ENCODE assay signal across 1 cellular context in the genomic region with DNA sequence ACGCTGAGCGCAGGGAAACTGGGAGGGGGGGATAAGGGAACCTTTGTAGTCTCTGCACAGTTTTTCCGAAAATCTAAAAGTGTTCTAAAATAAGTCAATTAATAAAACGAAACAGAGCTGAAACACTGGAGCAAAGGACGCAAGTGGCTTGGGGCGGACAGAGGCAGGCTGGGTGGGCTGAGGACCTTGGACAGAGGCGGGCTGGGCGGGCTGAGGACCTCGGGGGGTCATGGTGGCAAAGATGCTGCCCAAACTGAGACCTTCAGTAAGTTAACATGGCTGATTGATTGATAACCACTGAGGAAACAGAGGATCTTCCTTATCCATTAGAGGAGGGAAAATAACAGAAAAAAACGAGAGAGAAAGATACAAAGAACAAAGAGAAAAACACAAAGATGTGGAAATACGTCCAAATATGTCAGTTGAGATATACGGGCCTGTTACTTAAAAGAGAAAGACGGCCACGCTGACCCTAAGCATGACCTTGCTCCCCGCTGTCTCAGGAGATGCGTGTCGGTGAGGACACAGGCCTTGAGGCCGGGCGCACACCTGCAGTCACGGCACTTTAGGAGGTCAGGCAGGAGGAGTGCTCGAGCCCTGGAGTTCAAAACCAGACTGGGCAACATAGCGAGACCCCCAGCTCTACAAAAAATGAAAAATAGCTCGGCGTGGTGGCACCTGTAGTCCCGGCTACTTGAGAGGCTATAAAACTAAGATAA.
TF ChIP-seq lines count a peak whose summit lies in the region.

No MANE protein-coding gene starts in this region.

TF ChIP-seq in HepG2, 621 proteins besides CTCF, POLR2A, EP300 and RAD21 (continued from another document):
- TF ChIP-seq, protein P1, sequence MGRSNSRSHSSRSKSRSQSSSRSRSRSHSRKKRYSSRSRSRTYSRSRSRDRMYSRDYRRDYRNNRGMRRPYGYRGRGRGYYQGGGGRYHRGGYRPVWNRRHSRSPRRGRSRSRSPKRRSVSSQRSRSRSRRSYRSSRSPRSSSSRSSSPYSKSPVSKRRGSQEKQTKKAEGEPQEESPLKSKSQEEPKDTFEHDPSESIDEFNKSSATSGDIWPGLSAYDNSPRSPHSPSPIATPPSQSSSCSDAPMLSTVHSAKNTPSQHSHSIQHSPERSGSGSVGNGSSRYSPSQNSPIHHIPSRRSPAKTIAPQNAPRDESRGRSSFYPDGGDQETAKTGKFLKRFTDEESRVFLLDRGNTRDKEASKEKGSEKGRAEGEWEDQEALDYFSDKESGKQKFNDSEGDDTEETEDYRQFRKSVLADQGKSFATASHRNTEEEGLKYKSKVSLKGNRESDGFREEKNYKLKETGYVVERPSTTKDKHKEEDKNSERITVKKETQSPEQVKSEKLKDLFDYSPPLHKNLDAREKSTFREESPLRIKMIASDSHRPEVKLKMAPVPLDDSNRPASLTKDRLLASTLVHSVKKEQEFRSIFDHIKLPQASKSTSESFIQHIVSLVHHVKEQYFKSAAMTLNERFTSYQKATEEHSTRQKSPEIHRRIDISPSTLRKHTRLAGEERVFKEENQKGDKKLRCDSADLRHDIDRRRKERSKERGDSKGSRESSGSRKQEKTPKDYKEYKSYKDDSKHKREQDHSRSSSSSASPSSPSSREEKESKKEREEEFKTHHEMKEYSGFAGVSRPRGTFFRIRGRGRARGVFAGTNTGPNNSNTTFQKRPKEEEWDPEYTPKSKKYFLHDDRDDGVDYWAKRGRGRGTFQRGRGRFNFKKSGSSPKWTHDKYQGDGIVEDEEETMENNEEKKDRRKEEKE (IDR thresholded peaks at IDR 0.05): no peak
- TF ChIP-seq KLF6 (CRISPR knock-in tag; IDR thresholded peaks at IDR 0.05): no peak
- no peak for TF ChIP-seq IRX3 (CRISPR knock-in tag; IDR thresholded peaks at IDR 0.05; ENCODE audit: borderline replicate concordance, low read depth)
- TF ChIP-seq NFKBIZ (CRISPR knock-in tag; IDR thresholded peaks at IDR 0.05): no peak
- TF ChIP-seq RELA (CRISPR knock-in tag; IDR thresholded peaks at IDR 0.05): no peak
- TF ChIP-seq ZNF451 (CRISPR knock-in tag; IDR thresholded peaks at IDR 0.05): no peak
- TF ChIP-seq, protein P2, sequence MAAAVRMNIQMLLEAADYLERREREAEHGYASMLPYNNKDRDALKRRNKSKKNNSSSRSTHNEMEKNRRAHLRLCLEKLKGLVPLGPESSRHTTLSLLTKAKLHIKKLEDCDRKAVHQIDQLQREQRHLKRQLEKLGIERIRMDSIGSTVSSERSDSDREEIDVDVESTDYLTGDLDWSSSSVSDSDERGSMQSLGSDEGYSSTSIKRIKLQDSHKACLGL (CRISPR knock-in tag; IDR thresholded peaks at IDR 0.05): no peak
- TF ChIP-seq ZNF256 (CRISPR knock-in tag; conservative IDR thresholded peaks at IDR 0.05): no peak
- TF ChIP-seq PRPF4 (IDR thresholded peaks at IDR 0.05; ENCODE audit: low read depth, low read length, poor library complexity, severe bottlenecking): no peak
- TF ChIP-seq RORA (CRISPR knock-in tag; IDR thresholded peaks at IDR 0.05): no peak
- no peak for TF ChIP-seq PHB2 (IDR thresholded peaks at IDR 0.05; ENCODE audit: partially characterized antibody)
- no peak for TF ChIP-seq NCOA1 (CRISPR knock-in tag; IDR thresholded peaks at IDR 0.05)
- TF ChIP-seq CBFB (CRISPR knock-in tag; IDR thresholded peaks at IDR 0.05): no peak
- TF ChIP-seq ZNF652 (CRISPR knock-in tag; IDR thresholded peaks at IDR 0.05; ENCODE audit: borderline replicate concordance, low read depth): no peak
- no peak for TF ChIP-seq STAT5B (CRISPR knock-in tag; IDR thresholded peaks at IDR 0.05)
